ENCODE assay signal across 8 cellular contexts in the genomic region with DNA sequence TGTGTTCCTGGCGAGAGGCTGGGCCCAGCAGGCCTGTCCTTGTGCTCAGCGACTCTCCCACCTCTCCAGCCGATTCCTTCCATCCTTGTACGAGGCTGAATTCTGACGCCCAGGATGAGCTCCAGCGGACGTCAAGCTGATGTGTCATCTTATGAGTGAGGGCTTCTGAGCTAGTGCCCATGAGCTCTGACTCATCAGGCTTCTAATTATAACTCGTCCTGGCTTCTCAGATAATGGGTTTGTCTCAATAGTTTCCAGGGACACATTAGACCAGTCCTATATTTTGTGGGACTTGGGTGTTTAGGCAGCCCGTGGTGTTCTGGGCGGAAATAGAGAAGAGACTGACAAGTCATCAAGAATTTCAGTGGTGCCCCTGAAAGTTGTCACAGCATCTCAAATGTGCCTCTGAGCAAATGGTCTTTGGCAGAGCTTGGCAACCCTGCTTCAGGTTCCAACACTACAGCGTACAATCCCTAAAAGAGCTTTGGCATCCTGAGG.
A peak's percentile ranks its signal among the peaks of the same experiment; 100 is the strongest.
DNase-seq lines count a peak whose midpoint lies in the region; ATAC-seq and TF ChIP-seq lines count a peak whose summit lies in the region.

No MANE protein-coding gene starts in this region.

- no peaks in the 10 kb centered on the region for H3K36me3 Mint-ChIP-seq in MCF 10A (ENCODE audit: insufficient read depth, unreplicated experiment)

- H3K27me3 ChIP-seq in breast epithelium (no peaks in the 10 kb centered on the region), psoas muscle (ENCODE audit: insufficient read depth in 3 of 3, low read length in 2 of 3) (no peaks in the 10 kb centered on the region)

- H3K4me3 Mint-ChIP-seq in MCF 10A (ENCODE audit: unreplicated experiment): no peak overlapping the region

- POLR2A ChIA-PET in MCF 10A (lab: Yijun Ruan, JAX): interaction anchor here (0.6 to 4.4 kb wide), 22 partner anchors 11 to 509 kb away, joined by 3 to 61 read pairs (median 5); partner anchors contain the start of gene CD44

- TF ChIP-seq POLR2A in breast epithelium (IDR thresholded peaks at IDR 0.05) (no peak), erythroblast (IDR thresholded peaks at IDR 0.05; ENCODE audit: low read length) (no peak)

- H3K27me3 Mint-ChIP-seq in MCF 10A (ENCODE audit: insufficient read depth, unreplicated experiment): no peaks in the 10 kb centered on the region

- H3K27ac ChIP-seq in breast epithelium (no peak overlapping the region), psoas muscle (peak overlapping the region; percentile 79)

- peak overlapping the region; percentile 77 for H3K27ac Mint-ChIP-seq in MCF 10A (ENCODE audit: low read depth, unreplicated experiment)

- WGBS in psoas muscle, 3 donors: 21 to 34% (median 23%) methylated on average over 11 of the region's 11 CpGs

- BruUV-seq in MCF 10A (replicated peaks; lab: Mats Ljungman, UMichigan): no TSS peak

- H3K4me1 ChIP-seq in breast epithelium (no peaks in the 10 kb centered on the region), psoas muscle (peaks cover 14% of the 10 kb centered on the region)

- H3K36me3 ChIP-seq in breast epithelium (no peaks in the 10 kb centered on the region), psoas muscle (ENCODE audit: insufficient read depth in 1 of 2, low read depth in 1 of 2) (no peaks in the 10 kb centered on the region)

- peaks cover 30% of the 10 kb centered on the region for H3K4me1 Mint-ChIP-seq in MCF 10A (ENCODE audit: insufficient read depth, unreplicated experiment)

- H3K9me3 Mint-ChIP-seq in MCF 10A (ENCODE audit: unreplicated experiment): no peaks in the 10 kb centered on the region

- H3K9me3 ChIP-seq in breast epithelium (no peaks in the 10 kb centered on the region), psoas muscle (no peaks in the 10 kb centered on the region)

- intact Hi-C loops in MCF 10A (cut with micrococcal nuclease): no loop called here
- intact Hi-C loops in breast epithelium (cut with DNase I; ENCODE audit: low total_unique reads): loop anchor here (5.0 kb wide), 1 partner anchor 77 kb away; no protein-coding TSS in a partner anchor
- intact Hi-C loops in psoas muscle (cut with DNase I): no loop called here

- DNase-seq in MCF 10A (ENCODE audit: unreplicated experiment) (peak; percentile 97), breast epithelium (ENCODE audit: low spot score in 2 of 2) (no peak), T-helper 22 cell (ENCODE audit: low read depth) (peak; percentile 47), erythroblast (lab: John Stamatoyannopoulos, UW) (peak; percentile 55 to 86), psoas muscle (peak; percentile 76 to 85), putamen (ENCODE audit: low spot score) (no peak)

- CTCF ChIA-PET in MCF 10A (lab: Yijun Ruan, JAX): interaction anchor here (0.6 to 3.5 kb wide), 9 partner anchors 9 to 1614 kb away, joined by 3 to 16 read pairs (median 3); no protein-coding TSS in a partner anchor

- ATAC-seq in psoas muscle (peak; percentile 100), HG03139 (IDR thresholded peaks at IDR 0.05; ENCODE audit: unreplicated experiment) (no peak), GM18511 (IDR thresholded peaks at IDR 0.05; ENCODE audit: unreplicated experiment) (no peak)

- TF ChIP-seq CTCF in MCF 10A (IDR thresholded peaks at IDR 0.05; ENCODE audit: unreplicated experiment): no peak
- TF ChIP-seq CTCF in breast epithelium (IDR thresholded peaks at IDR 0.05): no peak
- TF ChIP-seq CTCF in psoas muscle (IDR thresholded peaks at IDR 0.05): no peak

- H3K4me3 ChIP-seq in breast epithelium: no peak overlapping the region
- no peak overlapping the region for H3K4me3 ChIP-seq in psoas muscle

Comparison
In these comparisons a context has a peak if more than half of its experiments do, and no peak if none do; other contexts are left out.
1. DNase-seq: peak in MCF 10A (single experiment), T-helper 22 cell (single experiment), erythroblast (2 of 2) and psoas muscle (2 of 2); none in breast epithelium (0 of 2) and putamen (single experiment).
2. ATAC-seq: peak in psoas muscle (4 of 4); none in HG03139 (single experiment) and GM18511 (single experiment).